Comparison of ENCODE assay signal across 17 cellular contexts in the genomic region with DNA sequence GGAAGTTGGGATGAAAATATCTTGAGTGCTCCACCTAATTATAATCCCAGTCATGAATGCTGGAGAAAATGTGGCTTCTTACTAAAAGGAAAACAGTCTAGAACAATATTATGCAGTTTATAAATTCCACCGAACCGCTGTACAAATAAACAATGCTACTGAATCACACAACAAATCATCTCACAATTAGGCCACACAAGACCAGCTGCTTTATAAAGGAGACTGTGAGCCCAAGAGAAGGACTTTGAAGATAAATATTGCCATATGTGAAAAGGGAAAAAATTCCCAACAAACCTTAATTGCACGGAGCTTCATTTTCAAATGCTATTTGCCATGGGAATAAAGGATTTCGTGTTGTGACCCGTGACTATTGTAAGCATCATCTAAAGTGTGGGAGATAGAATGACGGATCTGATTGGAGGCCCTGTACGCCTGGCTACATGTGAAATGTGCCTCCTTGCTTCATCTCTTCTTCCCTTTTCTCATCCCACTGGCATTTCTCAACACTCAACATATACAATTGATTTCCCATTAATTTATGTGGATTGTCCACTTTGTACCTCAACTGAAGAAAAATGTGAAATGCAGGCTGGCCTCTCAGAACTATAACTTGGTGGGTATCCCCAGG.
A peak's percentile ranks its signal among the peaks of the same experiment; 100 is the strongest.
DNase-seq lines count a peak whose midpoint lies in the region; ATAC-seq and TF ChIP-seq lines count a peak whose summit lies in the region.
"Had no signal": no experiment of that assay in that cellular context is flagged by ENCODE, and none has a peak within 500 bp of the region (broad histone marks: within the 10 kb centered on the region; RNA-seq: fewer than 3 reads in every experiment).

No MANE protein-coding gene starts in this region.

- H3K9me1 ChIP-seq in IMR-90 (ENCODE audit: insufficient read depth, low read length), result peaks cover 5% of the 10 kb centered on the region; the same call in 1 of the 2 replicates

- BruUV-seq in IMR-90 (replicated peaks; lab: Mats Ljungman, UMichigan), result no TSS peak

- peak overlapping the region; percentile 12; the same call in 1 of the 2 replicates for H2BK120ac ChIP-seq in IMR-90 (ENCODE audit: low read depth, low read length)

- 0 out of 2 replicates have a peak overlapping the region, but pooled peaks have one; percentile 22 for H2AK5ac ChIP-seq in IMR-90 (ENCODE audit: low read depth, low read length)

- no peaks in the 10 kb centered on the region for H4K20me1 ChIP-seq in IMR-90 (ENCODE audit: insufficient read depth, low read length)
- H4K20me1 ChIP-seq: BLaER1 had no signal

- POLR2A ChIA-PET in IMR-90 (lab: Charles Lee; ENCODE audit: unreplicated experiment), result interaction anchor here (0.6 to 1.2 kb wide), 2 partner anchors 86 to 122 kb away, joined by 3 read pairs; a partner anchor contains a TSS

- peak overlapping the region; percentile 37; the same call in 1 of the 2 replicates for H3K4me2 ChIP-seq in IMR-90 (ENCODE audit: low read depth, low read length)
- H3K4me2 ChIP-seq: BLaER1 had no signal

- in situ Hi-C loops in IMR-90 (cut with MboI; ENCODE audit: low sequenced_read_pairs), result no loop called here

- no peak overlapping the region for H3K56ac ChIP-seq in IMR-90 (ENCODE audit: extremely low read depth, insufficient read depth, low read length)

- H3K27me3 ChIP-seq in IMR-90 (ENCODE audit: control insufficient read depth, insufficient read depth, low read length) (peaks cover 2% of the 10 kb centered on the region; the same call in 1 of the 2 replicates), body of pancreas (no peaks in the 10 kb centered on the region), prostate gland (replicated peaks; ENCODE audit: insufficient read depth) (no peaks in the 10 kb centered on the region)
- H3K27me3 ChIP-seq: BLaER1, esophagus muscularis mucosa, Peyer's patch had no signal

- CTCF ChIA-PET in IMR-90 (lab: Yijun Ruan, JAX), result interaction anchor here (1.2 kb wide), 1 partner anchor 65 kb away, joined by 3 read pairs; no protein-coding TSS in a partner anchor

- DNase-seq in AG10803 (ENCODE audit: low read depth) (peak; percentile 95), IMR-90 (peak; percentile 90), choroid plexus epithelial cell (ENCODE audit: low read depth) (peak; percentile 78), pons (ENCODE audit: low spot score) (peak; percentile 19), body of pancreas (no peak), inferior parietal cortex (ENCODE audit: extremely low spot score) (no peak), prostate gland (ENCODE audit: low spot score) (no peak)
- DNase-seq: activated CD4-positive, CD25-positive, alpha-beta regulatory T cell; activated CD8-positive, alpha-beta memory T cell treated with anti-CD3 and anti-CD28 coated beads, Interleukin-2, amount 10 ng/mL, durations not matched to agents 7 days and 5 days; activated naive CD4-positive, alpha-beta T cell treated with anti-CD3 and anti-CD28 coated beads for 36 hours; DND-41; NCI-H226; Peyer's patch; stimulated activated CD4-positive, alpha-beta T cell treated with anti-CD3 and anti-CD28 coated beads, Interleukin-15, amount 100 ng/mL, for 24 hours had no signal

- H3K4ac ChIP-seq in IMR-90 (ENCODE audit: low read depth, low read length), result peak overlapping the region; percentile 10

- H4K8ac ChIP-seq in IMR-90 (ENCODE audit: low read depth in 2 of 2, low read length in 2 of 2), result no peak overlapping the region

- peak overlapping the region; percentile 35 for H2BK5ac ChIP-seq in IMR-90 (ENCODE audit: low read depth, low read length, poor library complexity, severe bottlenecking)

- H3K9me3 ChIP-seq in IMR-90 (ENCODE audit: control insufficient read depth, insufficient read depth, low read length) (no peaks in the 10 kb centered on the region), body of pancreas (no peaks in the 10 kb centered on the region), prostate gland (no peaks in the 10 kb centered on the region)
- H3K9me3 ChIP-seq: BLaER1, esophagus muscularis mucosa, Peyer's patch had no signal

- H3K9ac ChIP-seq in IMR-90 (ENCODE audit: low read depth, low read length), result no peak overlapping the region
- H3K9ac ChIP-seq: BLaER1 had no signal

- no peak overlapping the region; the same call in 1 of the 2 replicates for H4K5ac ChIP-seq in IMR-90 (ENCODE audit: low read depth, low read length)

- H3K79me1 ChIP-seq in IMR-90 (ENCODE audit: low read depth in 1 of 2, low read length in 2 of 2), result no peaks in the 10 kb centered on the region

- H3K23ac ChIP-seq in IMR-90 (ENCODE audit: low read depth, low read length), result 0 out of 2 replicates have a peak overlapping the region, but pooled peaks have one; percentile 26

- TF ChIP-seq POLR2A in IMR-90 (IDR thresholded peaks at IDR 0.05; ENCODE audit: low read depth, low read length) (no peak), body of pancreas (IDR thresholded peaks at IDR 0.05) (no peak), prostate gland (IDR thresholded peaks at IDR 0.05) (no peak)

- H3K4me1 ChIP-seq in IMR-90 (ENCODE audit: control insufficient read depth, insufficient read depth, low read length) (peaks cover 10% of the 10 kb centered on the region), body of pancreas (no peaks in the 10 kb centered on the region), prostate gland (replicated peaks) (no peaks in the 10 kb centered on the region)
- H3K4me1 ChIP-seq: BLaER1, Peyer's patch had no signal

- H3K14ac ChIP-seq in IMR-90 (replicated peaks; ENCODE audit: low read depth, low read length), result peak overlapping the region; percentile 10; the same call in 1 of the 2 replicates

- H2BK15ac ChIP-seq in IMR-90 (ENCODE audit: low read depth, low read length), result 0 out of 3 replicates have a peak overlapping the region, but pooled peaks have one; percentile 3

- H3K27ac ChIP-seq in IMR-90 (ENCODE audit: insufficient read depth, low read length) (no peak overlapping the region), body of pancreas (no peak overlapping the region), prostate gland (no peak overlapping the region)
- H3K27ac ChIP-seq: BLaER1, esophagus muscularis mucosa, Peyer's patch had no signal

- H3K4me3 ChIP-seq in AG10803 (ENCODE audit: low read length) (no peak overlapping the region), IMR-90 (ENCODE audit: insufficient read depth, low read depth, low read length) (no peak overlapping the region), choroid plexus epithelial cell (ENCODE audit: low read depth, low read length) (no peak overlapping the region), body of pancreas (no peak overlapping the region), prostate gland (no peak overlapping the region)
- H3K4me3 ChIP-seq: BLaER1, esophagus muscularis mucosa, Peyer's patch had no signal

- no peak overlapping the region for H4K91ac ChIP-seq in IMR-90 (ENCODE audit: insufficient read depth, low read depth, low read length)

- H2BK20ac ChIP-seq in IMR-90 (ENCODE audit: low read depth, low read length), result peak overlapping the region; percentile 8; the same call in 1 of the 2 replicates

- no peak overlapping the region for H2AK9ac ChIP-seq in IMR-90 (replicated peaks; ENCODE audit: low read depth, low read length, poor library complexity)

- dilution Hi-C loops in IMR-90 (cut with HindIII; ENCODE audit: low sequenced_read_pairs, unreplicated experiment), result no loop called here

- ATAC-seq in IMR-90 (ENCODE audit: low read depth), result peak; percentile 72
- no peak for ATAC-seq in body of pancreas
- no peak for ATAC-seq in HG02588 (IDR thresholded peaks at IDR 0.05; ENCODE audit: unreplicated experiment)
- ATAC-seq: activated CD8-positive, alpha-beta memory T cell treated with anti-CD3 and anti-CD28 coated beads, Interleukin-2, amount 10 ng/mL, durations not matched to agents 7 days and 5 days had no signal

- peak overlapping the region; percentile 58; the same call in 1 of the 2 replicates for H3K18ac ChIP-seq in IMR-90 (ENCODE audit: low read depth, low read length)

- H2AFZ ChIP-seq in IMR-90 (replicated peaks; ENCODE audit: low read length, poor library complexity), result no peak overlapping the region

- intact Hi-C loops in IMR-90 (cut with micrococcal nuclease), result no loop called here
- intact Hi-C loops in body of pancreas (cut with DNase I), result no loop called here
- intact Hi-C loops in prostate gland (cut with DNase I), result no loop called here

- no peak for TF ChIP-seq CTCF in AG10803 (conservative IDR thresholded peaks at IDR 0.05; ENCODE audit: low read length)
- no peak for TF ChIP-seq CTCF in IMR-90 (conservative IDR thresholded peaks at IDR 0.05; ENCODE audit: low read depth, low read length)
- TF ChIP-seq CTCF in choroid plexus epithelial cell (conservative IDR thresholded peaks at IDR 0.05; ENCODE audit: low read depth, low read length), result no peak
- TF ChIP-seq CTCF in body of pancreas (IDR thresholded peaks at IDR 0.05), result no peak
- TF ChIP-seq CTCF in prostate gland (IDR thresholded peaks at IDR 0.05), result no peak

- no peak for TF ChIP-seq RAD21 in IMR-90 (IDR thresholded peaks at IDR 0.05; ENCODE audit: low read length)

- no CpG with 5 or more reads among the region's 7 CpGs for WGBS in IMR-90 (ENCODE audit: extremely low coverage in 2 of 2, insufficient read length in 1 of 2), 2 experiments
- WGBS in body of pancreas, 2 donors, result 65 to 69% methylated on average over 7 of the region's 7 CpGs
- 82% methylated on average over 7 of the region's 7 CpGs for WGBS in prostate gland

- no peaks in the 10 kb centered on the region for H3K36me3 ChIP-seq in IMR-90 (ENCODE audit: control insufficient read depth, insufficient read depth, low read length)
- no peaks in the 10 kb centered on the region for H3K36me3 ChIP-seq in body of pancreas (replicated peaks in 1 of 2; ENCODE audit: insufficient read depth in 1 of 2, low read depth in 2 of 2)
- no peaks in the 10 kb centered on the region for H3K36me3 ChIP-seq in prostate gland
- H3K36me3 ChIP-seq: BLaER1, esophagus muscularis mucosa, Peyer's patch had no signal

TF ChIP-seq in IMR-90, 13 proteins besides CTCF, POLR2A, EP300 and RAD21:
- TF ChIP-seq MAFK (IDR thresholded peaks at IDR 0.05; ENCODE audit: low read depth, low read length) (no peak), BHLHE40 (IDR thresholded peaks at IDR 0.05; ENCODE audit: low read depth, low read length) (peak; percentile 69; the same call in 1 of the 2 replicates)

Comparison
In these comparisons a context has a peak if more than half of its experiments do, and no peak if none do; other contexts are left out.
1. DNase-seq: peak in AG10803 (single experiment), IMR-90 (single experiment), choroid plexus epithelial cell (single experiment) and pons (single experiment); none in body of pancreas (0 of 4), inferior parietal cortex (single experiment) and prostate gland (single experiment).